In the genomic region with DNA sequence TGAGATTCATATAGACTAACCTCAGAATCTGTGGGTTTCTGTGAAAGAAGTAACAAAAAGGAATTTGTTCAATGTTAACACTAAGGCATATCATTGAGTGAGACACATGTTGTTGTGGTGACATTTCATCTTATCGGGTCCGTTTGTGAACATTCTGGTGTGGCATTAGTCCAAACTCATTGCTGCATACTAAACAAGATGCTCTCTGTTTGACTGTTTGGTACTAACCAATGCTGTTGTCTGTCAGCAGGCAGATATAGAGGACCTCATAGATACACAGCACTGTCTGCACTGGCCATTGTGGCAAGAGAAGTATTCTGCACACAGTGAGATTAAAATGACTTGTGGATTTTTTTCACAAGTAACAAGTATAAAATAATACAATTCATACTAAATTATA, we compare ENCODE assay signal across 18 cellular contexts.
"Had no signal": no experiment of that assay in that cellular context is flagged by ENCODE, and none has a peak within 500 bp of the region (broad histone marks: within the 10 kb centered on the region; RNA-seq: fewer than 3 reads in every experiment).

No MANE protein-coding gene starts in this region.

- ATAC-seq: activated T-cell treated with anti-CD3 and anti-CD28 coated beads, Interleukin-2, amount 50 U/mL, for 4 hours; natural killer cell; psoas muscle; right cardiac atrium; WTC11 had no signal

- DNase-seq: activated CD4-positive, alpha-beta T cell treated with anti-CD3 and anti-CD28 coated beads, Interleukin-2, amount 50 U/mL, for 48 hours; activated CD8-positive, alpha-beta memory T cell treated with anti-CD3 and anti-CD28 coated beads, Interleukin-2, amount 50 U/mL, for 48 hours; activated naive CD4-positive, alpha-beta T cell; activated T-cell treated with anti-CD3 and anti-CD28 coated beads, Interleukin-2, amount 50 U/mL, for 4 hours; adrenal gland; brain microvascular endothelial cell; central memory CD4-positive, alpha-beta T cell; colonic mucosa; kidney glomerular epithelial cell; left ventricle myocardium inferior; natural killer cell; ovary; psoas muscle; right cardiac atrium; stimulated activated CD4-positive, alpha-beta T cell treated with anti-CD3 and anti-CD28 coated beads, Interleukin-1b, Interleukin-23, amount 100 ng/mL, for 48 hours; transverse colon; uterus had no signal
